ENCODE assay signal across 19 cellular contexts in the genomic region with DNA sequence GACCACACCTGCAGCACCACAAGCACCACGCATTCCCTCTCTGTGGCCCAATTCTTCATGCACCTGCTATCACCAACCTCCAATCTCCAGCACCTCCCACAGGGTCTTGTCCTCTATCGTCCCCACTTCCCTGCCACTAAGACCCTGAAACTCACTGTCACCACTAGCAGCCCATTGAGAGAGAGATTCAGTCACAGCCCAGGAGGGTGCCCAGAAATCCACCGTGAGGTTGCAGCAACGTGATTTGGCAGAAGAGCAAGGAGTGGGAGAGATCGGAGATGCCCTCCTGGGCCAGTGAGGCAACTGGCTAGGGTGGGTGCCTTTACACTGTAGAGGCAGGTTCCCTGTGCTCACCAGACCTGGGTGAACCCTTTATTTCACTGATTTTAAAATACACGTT.
DNase-seq lines count a peak whose midpoint lies in the region; ATAC-seq and TF ChIP-seq lines count a peak whose summit lies in the region.
"Had no signal": no experiment of that assay in that cellular context is flagged by ENCODE, and none has a peak within 500 bp of the region (broad histone marks: within the 10 kb centered on the region; RNA-seq: fewer than 3 reads in every experiment).

No MANE protein-coding gene starts in this region.

- no peak overlapping the region for H3K4me3 ChIP-seq in RWPE2 (ENCODE audit: severe bottlenecking)
- H3K4me3 ChIP-seq: SK-N-MC had no signal

- DNase-seq in RWPE2 (ENCODE audit: low spot score) = peak; percentile 45
- DNase-seq in ecto neural progenitor cell (ENCODE audit: low spot score) = peak; percentile 31
- peak; percentile 3 for DNase-seq in mucosa of gallbladder (ENCODE audit: low spot score)
- peak; percentile 50 for DNase-seq in type B pancreatic cell (ENCODE audit: extremely low spot score, unreplicated experiment)
- DNase-seq in occipital lobe (lab: John Stamatoyannopoulos, UW) = no peak
- no peak for DNase-seq in central memory CD4-positive, alpha-beta T cell
- no peak for DNase-seq in NCI-H526 (lab: John Stamatoyannopoulos, UW)
- DNase-seq: CD4-positive, CD25-positive, alpha-beta regulatory T cell; EL; GF-D8; NCI-H1105 treated with DMSO at 0.1 percent for 48 hours; NCI-H2029 treated with DMSO at 0.1 percent for 48 hours; NCI-H345; NCI-H524; NCI-H82; OCI-M1; Right ventricle myocardium superior had no signal

- H3K4me1 Mint-ChIP-seq in type B pancreatic cell (ENCODE audit: unreplicated experiment) = peaks cover 22% of the 10 kb centered on the region
- H3K4me1 Mint-ChIP-seq: CD4-positive, CD25-positive, alpha-beta regulatory T cell had no signal

- peaks cover 33% of the 10 kb centered on the region for H3K27me3 Mint-ChIP-seq in type B pancreatic cell

- TF ChIP-seq CTCF in RWPE2 (IDR thresholded peaks at IDR 0.05; ENCODE audit: poor library complexity, severe bottlenecking) (no peak), type B pancreatic cell (conservative IDR thresholded peaks at IDR 0.05) (no peak)

- no peaks in the 10 kb centered on the region for H3K27me3 ChIP-seq in RWPE2 (ENCODE audit: insufficient read depth, poor library complexity, severe bottlenecking)

- H3K4me1 ChIP-seq in RWPE2 (ENCODE audit: insufficient read depth, poor library complexity, severe bottlenecking) = peaks cover 18% of the 10 kb centered on the region

- no peaks in the 10 kb centered on the region for H3K36me3 ChIP-seq in RWPE2 (ENCODE audit: low read depth)

- peaks cover 10% of the 10 kb centered on the region for H3K9me3 Mint-ChIP-seq in type B pancreatic cell
- H3K9me3 Mint-ChIP-seq: CD4-positive, CD25-positive, alpha-beta regulatory T cell had no signal

- no peak overlapping the region for H3K27ac Mint-ChIP-seq in type B pancreatic cell
- H3K27ac Mint-ChIP-seq: CD4-positive, CD25-positive, alpha-beta regulatory T cell; IgD-negative memory B cell had no signal

- H3K27ac ChIP-seq in RWPE2 (ENCODE audit: poor library complexity, severe bottlenecking) = no peak overlapping the region
- H3K27ac ChIP-seq: SK-N-MC had no signal

- no peaks in the 10 kb centered on the region for H3K9me3 ChIP-seq in RWPE2 (ENCODE audit: severe bottlenecking)

- no peak for ATAC-seq in RWPE2 (ENCODE audit: low read depth)

- H3K36me3 Mint-ChIP-seq in type B pancreatic cell = no peaks in the 10 kb centered on the region
- H3K36me3 Mint-ChIP-seq: CD4-positive, CD25-positive, alpha-beta regulatory T cell; IgD-negative memory B cell had no signal

- H3K4me3 Mint-ChIP-seq in type B pancreatic cell = no peak overlapping the region
- H3K4me3 Mint-ChIP-seq: CD4-positive, CD25-positive, alpha-beta regulatory T cell; IgD-negative memory B cell had no signal

Comparison
In these comparisons a context has a peak if more than half of its experiments do, and no peak if none do; other contexts are left out.
1. DNase-seq: peak in RWPE2 (single experiment), ecto neural progenitor cell (single experiment), mucosa of gallbladder (single experiment) and type B pancreatic cell (single experiment); none in occipital lobe (single experiment), central memory CD4-positive, alpha-beta T cell (single experiment) and NCI-H526 (0 of 2).